20 cellular contexts compared by ENCODE assay signal in the genomic region with DNA sequence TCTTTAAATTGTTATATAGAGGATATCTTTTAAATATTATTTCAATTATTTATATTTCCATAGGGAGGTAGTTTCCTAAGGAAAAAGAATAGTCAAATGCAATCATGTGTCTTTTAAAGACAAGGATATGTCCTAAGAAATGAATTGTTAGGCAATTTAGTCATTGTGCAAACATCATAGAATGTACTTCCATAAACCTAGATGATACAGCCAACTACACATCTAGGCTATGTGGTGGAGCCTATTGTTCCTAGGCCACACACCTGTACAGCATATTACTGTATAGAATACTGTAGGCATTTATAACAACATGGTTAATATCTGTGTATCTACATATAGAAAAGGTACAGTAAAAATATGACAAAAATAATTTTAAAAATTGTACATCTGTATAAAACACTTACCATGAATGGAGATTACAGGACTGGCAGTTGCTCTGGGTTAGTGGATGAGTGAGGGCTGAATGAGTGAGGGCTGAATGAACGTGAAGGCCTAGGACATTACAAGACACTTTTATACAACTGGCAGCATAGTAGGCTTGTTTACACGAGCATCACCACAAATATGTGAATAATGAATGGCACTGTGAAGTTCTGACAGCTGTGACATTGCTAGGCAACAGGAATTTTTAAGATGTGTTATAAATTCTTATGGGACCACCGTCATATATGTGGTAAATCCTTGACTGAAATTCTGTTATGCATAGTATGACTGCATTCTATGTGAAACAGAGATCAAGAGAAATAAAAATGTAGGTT.
A peak's percentile ranks its signal among the peaks of the same experiment; 100 is the strongest.
DNase-seq lines count a peak whose midpoint lies in the region; ATAC-seq lines count a peak whose summit lies in the region.
"Had no signal": no experiment of that assay in that cellular context is flagged by ENCODE, and none has a peak within 500 bp of the region (broad histone marks: within the 10 kb centered on the region; RNA-seq: fewer than 3 reads in every experiment).

No MANE protein-coding gene starts in this region.

- H3K9ac ChIP-seq in mesenchymal stem cell (ENCODE audit: low read length): no peak overlapping the region

- no peak overlapping the region for H3K27ac ChIP-seq in mesenchymal stem cell (ENCODE audit: low read length, poor library complexity, severe bottlenecking)

- ATAC-seq in HG03520 (IDR thresholded peaks at IDR 0.05; ENCODE audit: unreplicated experiment): no peak
- ATAC-seq: GM23338, HCT116, Panc1 had no signal

- no peak overlapping the region for H3K27ac Mint-ChIP-seq in activated naive CD4-positive, alpha-beta T cell treated with anti-CD3 and anti-CD28 coated beads, Interleukin-2, amount 10 ng/mL, durations not matched to agents 7 days and 5 days
- H3K27ac Mint-ChIP-seq: CD14-positive monocyte, GM23338 had no signal

- no peak overlapping the region for H2BK5ac ChIP-seq in mesenchymal stem cell (ENCODE audit: low read depth, low read length, poor library complexity, severe bottlenecking)

- H2AFZ ChIP-seq in mesenchymal stem cell (ENCODE audit: low read depth, low read length): no peak overlapping the region
- H2AFZ ChIP-seq: GM23338 had no signal

- 39% methylated on average over 2 of the region's 3 CpGs for WGBS in mesenchymal stem cell

- H3K18ac ChIP-seq in mesenchymal stem cell (ENCODE audit: low read depth in 1 of 2, low read length in 2 of 2): no peak overlapping the region

- DNase-seq in EH (ENCODE audit: low read depth) (peak; percentile 24), NCI-H226 (peak; percentile 8), astrocyte of the hippocampus (ENCODE audit: low read depth, low spot score) (peak; percentile 2), mesenchymal stem cell (peak; percentile 31), NCI-H146 treated with DMSO at 0.1 percent for 48 hours (lab: John Stamatoyannopoulos, UW; ENCODE audit: unreplicated experiment) (no peak)
- no peak for DNase-seq in activated naive CD4-positive, alpha-beta T cell treated with anti-CD3 and anti-CD28 coated beads, Interleukin-2, amount 10 ng/mL, durations not matched to agents 7 days and 5 days
- no peak for DNase-seq in effector CD8-positive, alpha-beta T cell (lab: John Stamatoyannopoulos, UW)
- DNase-seq: 8988T, DND-41, GDM1, KBM-7, MV-4-11, NCI-H187 treated with DMSO at 0.1 percent for 48 hours, NCI-H2227 treated with DMSO at 0.1 percent for 48 hours, NCI-H524 had no signal

- H2BK120ac ChIP-seq in mesenchymal stem cell (ENCODE audit: low read depth, low read length): no peak overlapping the region

- no peak overlapping the region for H3K4ac ChIP-seq in mesenchymal stem cell (ENCODE audit: low read depth in 1 of 2, low read length in 2 of 2)

- H3K4me3 Mint-ChIP-seq in activated naive CD4-positive, alpha-beta T cell treated with anti-CD3 and anti-CD28 coated beads, Interleukin-2, amount 10 ng/mL, durations not matched to agents 7 days and 5 days: no peak overlapping the region
- H3K4me3 Mint-ChIP-seq: CD14-positive monocyte, GM23338 had no signal

- no peak overlapping the region for H3K4me3 ChIP-seq in mesenchymal stem cell (ENCODE audit: insufficient read depth in 1 of 2, low read depth in 1 of 2, low read length in 2 of 2)
- H3K4me3 ChIP-seq: GM23338 had no signal

- CTCF ChIA-PET in activated naive CD4-positive, alpha-beta T cell treated with anti-CD3 and anti-CD28 coated beads, Interleukin-2, amount 10 ng/mL, durations not matched to agents 7 days and 5 days (lab: Charles Lee): no interaction called here

- H2AK5ac ChIP-seq in mesenchymal stem cell (ENCODE audit: low read length, severe bottlenecking): no peak overlapping the region

- no peaks in the 10 kb centered on the region for H3K36me3 Mint-ChIP-seq in activated naive CD4-positive, alpha-beta T cell treated with anti-CD3 and anti-CD28 coated beads, Interleukin-2, amount 10 ng/mL, durations not matched to agents 7 days and 5 days
- H3K36me3 Mint-ChIP-seq: CD14-positive monocyte had no signal

- no peak overlapping the region for H3K14ac ChIP-seq in mesenchymal stem cell (ENCODE audit: low read length in 2 of 2)

- no peak overlapping the region for H2BK15ac ChIP-seq in mesenchymal stem cell (ENCODE audit: low read depth, poor library complexity, severe bottlenecking)

- no peak overlapping the region for H4K8ac ChIP-seq in mesenchymal stem cell (ENCODE audit: low read length)

- peaks cover 10% of the 10 kb centered on the region for H3K9me3 Mint-ChIP-seq in activated naive CD4-positive, alpha-beta T cell treated with anti-CD3 and anti-CD28 coated beads, Interleukin-2, amount 10 ng/mL, durations not matched to agents 7 days and 5 days
- H3K9me3 Mint-ChIP-seq: GM23338 had no signal

- no peak overlapping the region for H2BK12ac ChIP-seq in mesenchymal stem cell (ENCODE audit: low read length in 2 of 2)

- H3K4me1 Mint-ChIP-seq in activated naive CD4-positive, alpha-beta T cell treated with anti-CD3 and anti-CD28 coated beads, Interleukin-2, amount 10 ng/mL, durations not matched to agents 7 days and 5 days: no peaks in the 10 kb centered on the region
- H3K4me1 Mint-ChIP-seq: CD14-positive monocyte, GM23338 had no signal

- no peaks in the 10 kb centered on the region for H3K9me3 ChIP-seq in mesenchymal stem cell (ENCODE audit: control insufficient read depth, low read length)

- no peak overlapping the region for H3K4me2 ChIP-seq in mesenchymal stem cell (ENCODE audit: low read length, poor library complexity, severe bottlenecking)
- H3K4me2 ChIP-seq: GM23338 had no signal

- no peaks in the 10 kb centered on the region for H3K4me1 ChIP-seq in mesenchymal stem cell (ENCODE audit: control insufficient read depth, insufficient read depth, low read depth, low read length)

- no peaks in the 10 kb centered on the region for H3K27me3 Mint-ChIP-seq in activated naive CD4-positive, alpha-beta T cell treated with anti-CD3 and anti-CD28 coated beads, Interleukin-2, amount 10 ng/mL, durations not matched to agents 7 days and 5 days

- H3K79me1 ChIP-seq in mesenchymal stem cell (replicated peaks; ENCODE audit: low read length, poor library complexity, severe bottlenecking): no peaks in the 10 kb centered on the region

- H4K91ac ChIP-seq in mesenchymal stem cell (ENCODE audit: low read length): no peak overlapping the region

- no peaks in the 10 kb centered on the region for H3K36me3 ChIP-seq in mesenchymal stem cell (ENCODE audit: control insufficient read depth in 1 of 2, insufficient read depth in 2 of 2, low read depth in 1 of 2, low read length in 2 of 2)

- H3K23ac ChIP-seq in mesenchymal stem cell (ENCODE audit: low read length in 2 of 2): no peak overlapping the region

- no peaks in the 10 kb centered on the region for H3K27me3 ChIP-seq in mesenchymal stem cell (ENCODE audit: control insufficient read depth in 1 of 2, insufficient read depth in 1 of 2, low read length in 2 of 2)

Comparison
In these comparisons a context has a peak if more than half of its experiments do, and no peak if none do; other contexts are left out.
1. DNase-seq: peak in EH (single experiment), NCI-H226 (single experiment), astrocyte of the hippocampus (single experiment) and mesenchymal stem cell (single experiment); none in activated naive CD4-positive, alpha-beta T cell treated with anti-CD3 and anti-CD28 coated beads, Interleukin-2, amount 10 ng/mL, durations not matched to agents 7 days and 5 days (single experiment), effector CD8-positive, alpha-beta T cell (single experiment) and NCI-H146 treated with DMSO at 0.1 percent for 48 hours (single experiment).